Comparison of ENCODE assay signal across 9 cellular contexts in the genomic region with DNA sequence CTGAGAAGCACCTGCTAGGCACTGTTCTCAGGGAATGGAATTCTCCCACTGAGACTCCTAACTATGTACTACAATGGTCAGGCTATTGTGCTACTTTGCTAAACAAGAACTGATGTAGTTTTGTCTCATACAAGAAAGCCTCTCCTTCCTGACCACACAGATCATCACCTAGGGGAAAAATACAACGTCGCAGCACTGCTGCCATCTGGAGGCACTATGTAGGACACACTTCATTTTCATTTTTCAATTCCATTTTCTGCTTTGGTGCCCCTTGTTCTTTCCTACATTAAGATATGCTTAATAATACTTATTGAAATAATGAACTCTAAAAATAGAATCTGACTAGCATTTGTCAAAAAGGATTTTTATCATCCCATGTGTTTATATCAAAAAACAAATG. TPM values are rescaled to one million over a fixed set of nuclear protein-coding genes. Genes with fewer than 3 reads are reported as not detected.
A peak's percentile ranks its signal among the peaks of the same experiment; 100 is the strongest.
DNase-seq lines count a peak whose midpoint lies in the region; ATAC-seq and TF ChIP-seq lines count a peak whose summit lies in the region.
"Had no signal": no experiment of that assay in that cellular context is flagged by ENCODE, and none has a peak within 500 bp of the region (broad histone marks: within the 10 kb centered on the region; RNA-seq: fewer than 3 reads in every experiment).

No MANE protein-coding gene starts in this region.

- no peaks in the 10 kb centered on the region for H3K27me3 Mint-ChIP-seq in activated T-helper 17 cell treated with anti-CD3 and anti-CD28 coated beads, Interleukin-2, amount 50 U/mL, for 72 hours

- no peaks in the 10 kb centered on the region for H3K9me3 ChIP-seq in HEK293 (ENCODE audit: control insufficient read depth, insufficient read depth, low read depth, low read length)

- H3K4me3 Mint-ChIP-seq in activated T-helper 17 cell treated with anti-CD3 and anti-CD28 coated beads, Interleukin-2, amount 50 U/mL, for 72 hours, result no peak overlapping the region

- POLR2A ChIA-PET in HEK293 (lab: Yijun Ruan, JAX), result no interaction called here

- peaks cover 9% of the 10 kb centered on the region for H3K4me1 Mint-ChIP-seq in activated T-helper 17 cell treated with anti-CD3 and anti-CD28 coated beads, Interleukin-2, amount 50 U/mL, for 72 hours

- peaks cover 30 to 74% of the 10 kb centered on the region in 2 experiments for H3K36me3 ChIP-seq in HEK293 (ENCODE audit: control insufficient read depth in 2 of 2, insufficient read depth in 1 of 2, low read length in 2 of 2)

- TF ChIP-seq CTCF in GM12873 (IDR thresholded peaks at IDR 0.05; ENCODE audit: insufficient read depth, low read depth, low read length, missing control alignments) (peak; percentile 67), HEK293 (tag by site-specific recombination; IDR thresholded peaks at IDR 0.05) (no peak), LNCaP clone FGC (IDR thresholded peaks at IDR 0.05; ENCODE audit: control insufficient read depth, extremely low read depth, insufficient read depth) (peak; percentile 52)

- ATAC-seq in activated T-helper 17 cell treated with anti-CD3 and anti-CD28 coated beads, Interleukin-2, amount 50 U/mL, for 72 hours (replicated peaks), result peak; percentile 53

- H3K27ac ChIP-seq in HEK293 (ENCODE audit: extremely low read depth, low read depth, low read length), result no peak overlapping the region

- no peaks in the 10 kb centered on the region for H3K4me1 ChIP-seq in HEK293 (ENCODE audit: control insufficient read depth, insufficient read depth, low read length)

- peaks cover 96% of the 10 kb centered on the region for H3K36me3 Mint-ChIP-seq in activated T-helper 17 cell treated with anti-CD3 and anti-CD28 coated beads, Interleukin-2, amount 50 U/mL, for 72 hours (ENCODE audit: low read depth)

- DNase-seq in AG08396 (ENCODE audit: low spot score), result peak; percentile 39
- no peak for DNase-seq in LNCaP clone FGC (ENCODE audit: low read depth)
- DNase-seq in iPS-NIHi7 (ENCODE audit: extremely low spot score), result peak; percentile 47
- no peak for DNase-seq in occipital lobe (lab: John Stamatoyannopoulos, UW)
- no peak for DNase-seq in GM03348 (ENCODE audit: low spot score)

- H3K9me3 Mint-ChIP-seq in activated T-helper 17 cell treated with anti-CD3 and anti-CD28 coated beads, Interleukin-2, amount 50 U/mL, for 72 hours, result no peaks in the 10 kb centered on the region

- H3K4me3 ChIP-seq in HEK293 (ENCODE audit: low read depth, low read length), result no peak overlapping the region
- H3K4me3 ChIP-seq in LNCaP clone FGC (ENCODE audit: low read depth, low read length), result no peak overlapping the region

- no peak overlapping the region for H3K27ac Mint-ChIP-seq in activated T-helper 17 cell treated with anti-CD3 and anti-CD28 coated beads, Interleukin-2, amount 50 U/mL, for 72 hours

- CTCF ChIA-PET in HEK293 (lab: Yijun Ruan, JAX), result interaction anchor here (0.7 kb wide), 7 partner anchors 20 to 1020 kb away, joined by 3 to 5 read pairs (median 3); no protein-coding TSS in a partner anchor

TF ChIP-seq in HEK293, 187 proteins besides CTCF, POLR2A, EP300 and RAD21:
- TF ChIP-seq ZNF654 (tag by site-specific recombination; IDR thresholded peaks at IDR 0.05; ENCODE audit: low read depth) (peak; percentile 37), YY2 (tag by site-specific recombination; IDR thresholded peaks at IDR 0.05) (no peak), ZNF354C (tag by site-specific recombination; IDR thresholded peaks at IDR 0.05; ENCODE audit: borderline replicate concordance, low read depth) (no peak)

RNA-seq across cellular contexts. Expression of gene PROSER1, which starts 21.1 kb away (rescaled TPM):
- 10 to 100 TPM; 44.7 to 72.3 TPM for total RNA-seq in activated T-helper 17 cell treated with anti-CD3 and anti-CD28 coated beads, Interleukin-2, amount 50 U/mL, for 72 hours
- total RNA-seq in occipital lobe, result 33.1 TPM

RNA-seq across cellular contexts. Expression of gene NHLRC3, which starts 21.5 kb away (rescaled TPM):
- total RNA-seq in activated T-helper 17 cell treated with anti-CD3 and anti-CD28 coated beads, Interleukin-2, amount 50 U/mL, for 72 hours, result 10 to 100 TPM; 11.8 to 15.1 TPM
- 51.8 TPM for total RNA-seq in occipital lobe

RNA-seq across cellular contexts. Expression of gene STOML3, which starts 26.2 kb away (rescaled TPM):
- not detected for total RNA-seq in activated T-helper 17 cell treated with anti-CD3 and anti-CD28 coated beads, Interleukin-2, amount 50 U/mL, for 72 hours
- total RNA-seq in occipital lobe, result 0.16 TPM
- total RNA-seq: urinary bladder had no signal

Comparison
In these comparisons a context has a peak if more than half of its experiments do, and no peak if none do; other contexts are left out.
1. DNase-seq: peak in AG08396 (single experiment) and iPS-NIHi7 (single experiment); none in LNCaP clone FGC (single experiment), occipital lobe (single experiment) and GM03348 (single experiment).